ENCODE assay signal across 27 cellular contexts in the genomic region with DNA sequence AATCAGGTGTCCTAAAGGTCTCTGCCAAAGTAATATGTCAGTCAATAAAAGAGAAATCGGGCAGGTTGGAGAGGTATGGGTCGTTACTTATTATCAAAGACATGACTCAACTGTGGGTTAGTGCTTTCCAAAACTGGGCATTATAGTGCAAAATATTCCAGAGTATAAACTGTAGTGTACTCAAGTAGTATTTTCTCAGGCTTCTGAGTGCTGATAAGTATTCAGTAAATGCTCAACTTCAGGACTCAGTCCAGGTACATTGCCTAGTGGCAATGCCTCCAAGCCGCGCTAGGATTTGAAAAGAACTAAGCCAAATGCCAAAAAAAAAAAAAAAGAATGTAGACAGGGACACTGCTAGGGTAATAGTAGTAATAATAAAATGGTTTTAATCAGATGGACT.
"Had no signal": no experiment of that assay in that cellular context is flagged by ENCODE, and none has a peak within 500 bp of the region (broad histone marks: within the 10 kb centered on the region; RNA-seq: fewer than 3 reads in every experiment).

No MANE protein-coding gene starts in this region.

- H3K4me3 ChIP-seq: neural progenitor cell, ovary, psoas muscle, right lobe of liver, sigmoid colon, stomach, thoracic aorta, thyroid gland, tibial nerve, vagina had no signal

- H3K27ac ChIP-seq: neural progenitor cell, ovary, parathyroid adenoma, psoas muscle, right lobe of liver, sigmoid colon, stomach, thoracic aorta, thyroid gland, tibial nerve, vagina had no signal

- DNase-seq: naive B cell; naive thymus-derived CD8-positive, alpha-beta T cell; nephron progenitor cell; occipital lobe; ovary; posterior cingulate gyrus; psoas muscle; right cardiac atrium; right lobe of liver; sigmoid colon; small intestine; stimulated activated CD4-positive, alpha-beta T cell treated with anti-CD3 and anti-CD28 coated beads, Interleukin-15, amount 100 ng/mL, for 24 hours; stimulated activated CD4-positive, alpha-beta T cell treated with anti-CD3 and anti-CD28 coated beads, Interleukin-2, amount 100 ng/mL, for 24 hours; stimulated activated CD4-positive, alpha-beta T cell treated with anti-CD3 and anti-CD28 coated beads, Interleukin-2, amount 100 ng/mL, for 48 hours; stimulated activated CD4-positive, alpha-beta T cell treated with anti-CD3 and anti-CD28 coated beads, Interleukin-4, amount 100 ng/mL, for 24 hours; stimulated activated naive B cell treated with anti-CD40 and anti-IgM and Interleukin-4, amounts not matched to agents 10 μg/mL and 1 μg/mL and 100 μg/mL, for 72 hours; stimulated activated naive CD4-positive, alpha-beta T cell treated with Interleukin-2 at 50 U/mL for 16 hours; stomach; thyroid gland; trophoblast cell had no signal

- H3K36me3 ChIP-seq: neural progenitor cell, ovary, right lobe of liver, sigmoid colon, stomach, thoracic aorta, thyroid gland, tibial nerve, vagina had no signal

- H3K27me3 ChIP-seq: ovary, right lobe of liver, sigmoid colon, stomach, thyroid gland, tibial nerve, vagina had no signal

- ATAC-seq: naive thymus-derived CD8-positive, alpha-beta T cell; natural killer cell treated with Interleukin-12 subunit alpha and Interleukin-12 subunit beta and Interleukin-15 and Interleukin-18, amount 100 ng/mL, for 72 hours; psoas muscle; right cardiac atrium; right lobe of liver; stimulated activated effector memory CD8-positive, alpha-beta T cell treated with anti-CD3 and anti-CD28 coated beads, Interleukin-12 subunit alpha, Interleukin-12 subunit beta, amount 100 ng/mL, for 72 hours; stimulated activated naive B cell treated with anti-CD40 and anti-IgM and Interleukin-4, amounts not matched to agents 10 μg/mL and 1 μg/mL and 100 μg/mL, for 72 hours had no signal

- H3K4me1 ChIP-seq: parathyroid adenoma, psoas muscle, right lobe of liver, sigmoid colon, stomach, thyroid gland, tibial nerve, vagina had no signal

- H3K9me3 ChIP-seq: ovary, psoas muscle, right lobe of liver, sigmoid colon, stomach, thoracic aorta, thyroid gland, tibial nerve, vagina had no signal
